Comparison of ENCODE assay signal across 22 cellular contexts in the genomic region with DNA sequence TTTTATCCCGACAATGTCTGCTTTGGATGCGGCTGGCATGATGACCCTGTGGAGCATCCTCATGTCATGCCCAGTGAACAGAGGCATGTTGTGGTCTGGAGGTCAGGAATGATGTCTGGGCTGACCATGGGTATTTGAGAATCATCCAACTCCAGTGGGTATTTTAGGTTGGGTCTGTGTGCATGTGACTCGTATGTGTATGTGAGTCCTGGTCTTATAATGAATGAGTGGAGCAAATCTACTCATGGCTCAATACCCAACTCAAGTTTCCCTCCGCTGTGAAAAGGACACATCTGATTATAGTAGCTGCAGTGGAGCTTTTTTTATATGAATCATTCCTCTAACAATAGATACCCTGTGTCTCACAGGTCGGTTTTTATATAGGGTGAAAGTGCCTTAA.
"Had no signal": no experiment of that assay in that cellular context is flagged by ENCODE, and none has a peak within 500 bp of the region (broad histone marks: within the 10 kb centered on the region; RNA-seq: fewer than 3 reads in every experiment).

No MANE protein-coding gene starts in this region.

- H3K4me3 Mint-ChIP-seq: naive thymus-derived CD4-positive, alpha-beta T cell; natural killer cell treated with Interleukin-12 subunit alpha and Interleukin-12 subunit beta and Interleukin-15 and Interleukin-18, amount 100 ng/mL, for 72 hours; neural crest cell; stimulated activated effector memory CD8-positive, alpha-beta T cell treated with anti-CD3 and anti-CD28 coated beads, Interleukin-12 subunit alpha, Interleukin-12 subunit beta, amount 100 ng/mL, for 72 hours; stimulated activated naive CD8-positive, alpha-beta T cell treated with anti-CD3 and anti-CD28 coated beads, Interleukin-15, Interleukin-2, amounts not matched to agents 100 ng/mL and 50 ng/mL, for 24 hours; type B pancreatic cell had no signal

- DNase-seq: head of caudate nucleus; hippocampal formation; kidney glomerular epithelial cell; left colon; left lung; lower lobe of right lung; mammary epithelial cell; mesenchymal stem cell; naive thymus-derived CD4-positive, alpha-beta T cell; occipital lobe; psoas muscle; right lobe of liver; small intestine; spleen; stimulated activated CD4-positive, alpha-beta T cell treated with anti-CD3 and anti-CD28 coated beads, Interleukin-4, amount 100 ng/mL, for 24 hours; stimulated activated naive CD4-positive, alpha-beta T cell; uterus had no signal

- H3K27me3 Mint-ChIP-seq: naive thymus-derived CD4-positive, alpha-beta T cell; natural killer cell treated with Interleukin-12 subunit alpha and Interleukin-12 subunit beta and Interleukin-15 and Interleukin-18, amount 100 ng/mL, for 72 hours; stimulated activated naive CD8-positive, alpha-beta T cell treated with anti-CD3 and anti-CD28 coated beads, Interleukin-15, Interleukin-2, amounts not matched to agents 100 ng/mL and 50 ng/mL, for 24 hours; type B pancreatic cell had no signal

- H3K27ac Mint-ChIP-seq: naive thymus-derived CD4-positive, alpha-beta T cell; natural killer cell treated with Interleukin-12 subunit alpha and Interleukin-12 subunit beta and Interleukin-15 and Interleukin-18, amount 100 ng/mL, for 72 hours; stimulated activated effector memory CD8-positive, alpha-beta T cell treated with anti-CD3 and anti-CD28 coated beads, Interleukin-12 subunit alpha, Interleukin-12 subunit beta, amount 100 ng/mL, for 72 hours; stimulated activated naive CD8-positive, alpha-beta T cell treated with anti-CD3 and anti-CD28 coated beads, Interleukin-15, Interleukin-2, amounts not matched to agents 100 ng/mL and 50 ng/mL, for 24 hours; type B pancreatic cell had no signal

- ATAC-seq: left colon; left lung; lower lobe of right lung; naive thymus-derived CD4-positive, alpha-beta T cell; natural killer cell treated with Interleukin-12 subunit alpha and Interleukin-12 subunit beta and Interleukin-15 and Interleukin-18, amount 100 ng/mL, for 72 hours; right lobe of liver; stimulated activated effector memory CD8-positive, alpha-beta T cell treated with anti-CD3 and anti-CD28 coated beads, Interleukin-12 subunit alpha, Interleukin-12 subunit beta, amount 100 ng/mL, for 72 hours had no signal

- H3K36me3 Mint-ChIP-seq: natural killer cell treated with Interleukin-12 subunit alpha and Interleukin-12 subunit beta and Interleukin-15 and Interleukin-18, amount 100 ng/mL, for 72 hours; stimulated activated effector memory CD8-positive, alpha-beta T cell treated with anti-CD3 and anti-CD28 coated beads, Interleukin-12 subunit alpha, Interleukin-12 subunit beta, amount 100 ng/mL, for 72 hours; type B pancreatic cell had no signal

- H3K4me1 Mint-ChIP-seq: naive thymus-derived CD4-positive, alpha-beta T cell; stimulated activated effector memory CD8-positive, alpha-beta T cell treated with anti-CD3 and anti-CD28 coated beads, Interleukin-12 subunit alpha, Interleukin-12 subunit beta, amount 100 ng/mL, for 72 hours had no signal
